ENCODE assay signal across 10 cellular contexts in the genomic region with DNA sequence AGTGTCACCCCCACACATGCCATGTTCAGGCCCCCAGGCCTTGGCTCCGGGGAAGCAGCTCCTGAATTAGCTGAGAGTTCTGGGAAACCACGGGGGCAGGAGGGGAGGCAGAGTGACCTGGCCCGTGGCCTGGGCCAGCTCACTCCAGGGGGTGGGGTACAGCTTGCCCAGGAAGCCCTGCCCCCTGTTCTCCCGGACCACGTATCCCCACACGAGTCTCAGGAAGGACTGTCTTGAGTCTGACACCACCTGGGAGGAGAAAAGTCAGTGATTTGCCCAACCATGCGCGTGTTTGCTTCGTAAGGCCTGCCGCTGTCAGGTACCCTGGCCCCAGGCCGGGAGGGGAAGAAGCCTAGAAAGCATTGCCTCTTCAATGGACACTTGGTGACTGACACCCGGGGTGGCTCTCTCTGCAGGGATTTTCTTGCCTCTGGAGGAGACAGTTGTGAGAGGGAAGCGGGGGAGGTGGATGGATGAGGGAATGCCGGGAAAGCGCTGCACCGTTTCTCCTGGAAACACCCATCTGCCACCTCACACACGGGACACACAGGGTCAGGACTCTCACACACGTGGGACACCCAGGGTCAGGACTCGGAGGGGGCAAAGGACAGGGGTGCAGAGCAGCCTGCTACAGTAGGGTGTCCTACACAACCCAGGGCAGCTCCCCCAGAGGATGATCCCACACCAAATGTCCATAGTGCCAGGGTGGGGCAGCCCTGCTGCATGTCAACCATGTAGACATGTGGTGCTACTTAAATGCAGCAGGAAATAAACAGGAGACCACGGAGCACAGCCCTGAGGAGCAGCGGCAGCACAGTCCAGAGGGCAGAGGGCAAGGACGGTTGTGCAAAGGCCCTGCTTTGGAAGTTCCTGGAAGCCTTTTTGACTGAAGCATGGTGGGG. TPM values are rescaled to one million over a fixed set of nuclear protein-coding genes. Genes with fewer than 3 reads are reported as not detected.
DNase-seq lines count a peak whose midpoint lies in the region; ATAC-seq, FAIRE-seq and TF ChIP-seq lines count a peak whose summit lies in the region.
"Had no signal": no experiment of that assay in that cellular context is flagged by ENCODE, and none has a peak within 500 bp of the region (broad histone marks: within the 10 kb centered on the region; RNA-seq: fewer than 3 reads in every experiment).

No MANE protein-coding gene starts in this region.

- H3K27ac ChIP-seq in AG04450 (ENCODE audit: low read depth, low read length) (peak overlapping the region; percentile 73), RWPE2 (ENCODE audit: poor library complexity, severe bottlenecking) (peak overlapping the region; percentile 90), heart left ventricle (peak overlapping the region in 11 of 12 donors; percentile 47 to 97 (median 90)), pancreas (peak overlapping the region; percentile 22 to 94 (median 72))

- FAIRE-seq in pancreas (lab: Jason Lieb, UNC), result no peak

- ATAC-seq in RWPE2 (ENCODE audit: low read depth) (no peak), heart left ventricle (peak; percentile 32 to 65 (median 54)), pancreas (peak; percentile 4 to 13 (median 7)), HG03354 (IDR thresholded peaks at IDR 0.05; ENCODE audit: poor library complexity, severe bottlenecking, unreplicated experiment) (no peak)
- ATAC-seq in naive thymus-derived CD8-positive, alpha-beta T cell, result no peak

- H3K9me3 Mint-ChIP-seq in naive thymus-derived CD8-positive, alpha-beta T cell, result peaks cover 0 to 1% (median 0%) of the 10 kb centered on the region in 9 donors
- H3K9me3 Mint-ChIP-seq: immature natural killer cell had no signal

- H3K36me3 ChIP-seq in RWPE2 (ENCODE audit: low read depth) (no peaks in the 10 kb centered on the region), heart left ventricle (no peaks in the 10 kb centered on the region), pancreas (no peaks in the 10 kb centered on the region)

- POLR2A ChIA-PET in AG04450 (lab: Yijun Ruan, JAX), result interaction anchor here (1.6 kb wide), 1 partner anchor 22 kb away, joined by 4 read pairs; no protein-coding TSS in a partner anchor
- POLR2A ChIA-PET in naive thymus-derived CD8-positive, alpha-beta T cell (lab: Charles Lee), result no interaction called here

- no peak overlapping the region for H3K4me3 ChIP-seq in AG04450 (ENCODE audit: low read depth, low read length)
- no peak overlapping the region for H3K4me3 ChIP-seq in RWPE2 (ENCODE audit: severe bottlenecking)
- no peak overlapping the region for H3K4me3 ChIP-seq in heart left ventricle
- H3K4me3 ChIP-seq in pancreas, result no peak overlapping the region

- 39 to 57% (median 48%) methylated on average over 20 to 22 of the region's 22 CpGs for WGBS in heart left ventricle, 4 donors
- WGBS in pancreas, 2 donors, result 39 to 40% methylated on average over 22 of the region's 22 CpGs

- H3K4me3 Mint-ChIP-seq in naive thymus-derived CD8-positive, alpha-beta T cell, result no peak overlapping the region
- H3K4me3 Mint-ChIP-seq: immature natural killer cell had no signal

- CTCF ChIA-PET in AG04450 (lab: Charles Lee), result interaction anchor here (0.6 to 0.7 kb wide), 2 partner anchors 150 to 420 kb away, joined by 7 to 8 read pairs; no protein-coding TSS in a partner anchor

- no peak for TF ChIP-seq POLR2A in heart left ventricle (IDR thresholded peaks at IDR 0.05)

- H3K9me3 ChIP-seq in AG04450 (ENCODE audit: control insufficient read depth, insufficient read depth, low read length), result no peaks in the 10 kb centered on the region
- no peaks in the 10 kb centered on the region for H3K9me3 ChIP-seq in RWPE2 (ENCODE audit: severe bottlenecking)
- no peaks in the 10 kb centered on the region for H3K9me3 ChIP-seq in heart left ventricle
- no peaks in the 10 kb centered on the region for H3K9me3 ChIP-seq in pancreas

- peaks cover 0 to 14% (median 12%) of the 10 kb centered on the region in 4 donors for H3K4me1 Mint-ChIP-seq in naive thymus-derived CD8-positive, alpha-beta T cell

- DNase-seq in AG04450 (ENCODE audit: low read depth, low spot score) (no peak), RWPE2 (ENCODE audit: low spot score) (no peak), heart left ventricle (peak in 2 of 5 donors; percentile 56 to 77), pancreas (peak in 4 of 6 donors; percentile 49 to 63 (median 54)), UCSD-AML1 (lab: John Stamatoyannopoulos, UW; ENCODE audit: unreplicated experiment) (no peak), NCI-H2107 (lab: John Stamatoyannopoulos, UW) (no peak)
- DNase-seq in naive thymus-derived CD8-positive, alpha-beta T cell, result no peak
- DNase-seq: immature natural killer cell, SIG-M5 had no signal

- intact Hi-C loops in heart left ventricle (cut with DNase I) (loop anchor here in 6 of 10 donors (2.0 to 5.0 kb wide), 5 partner anchors 23 to 273 kb away; partner anchors contain the start of genes UBE2F (in 3 of the 6) and KLHL30 (in 1 of the 6)), pancreas (cut with DNase I) (no loop called here)

- H3K27me3 Mint-ChIP-seq in naive thymus-derived CD8-positive, alpha-beta T cell, result peaks cover 7 to 60% (median 29%) of the 10 kb centered on the region in 5 donors

- TF ChIP-seq CTCF in AG04450 (IDR thresholded peaks at IDR 0.05; ENCODE audit: low read depth, low read length) (no peak), RWPE2 (IDR thresholded peaks at IDR 0.05; ENCODE audit: poor library complexity, severe bottlenecking) (no peak), heart left ventricle (IDR thresholded peaks at IDR 0.05) (no peak), pancreas (IDR thresholded peaks at IDR 0.05) (no peak)

- H3K36me3 Mint-ChIP-seq in naive thymus-derived CD8-positive, alpha-beta T cell, result no peaks in the 10 kb centered on the region
- H3K36me3 Mint-ChIP-seq: immature natural killer cell had no signal

- H3K27me3 ChIP-seq in AG04450 (ENCODE audit: control insufficient read depth, insufficient read depth, low read length), result no peaks in the 10 kb centered on the region
- H3K27me3 ChIP-seq in RWPE2 (ENCODE audit: insufficient read depth, poor library complexity, severe bottlenecking), result no peaks in the 10 kb centered on the region
- peaks cover 0 to 23% (median 0%) of the 10 kb centered on the region in 9 donors for H3K27me3 ChIP-seq in heart left ventricle
- no peaks in the 10 kb centered on the region for H3K27me3 ChIP-seq in pancreas

- no peak overlapping the region for H3K27ac Mint-ChIP-seq in naive thymus-derived CD8-positive, alpha-beta T cell

- H3K4me1 ChIP-seq in RWPE2 (ENCODE audit: insufficient read depth, poor library complexity, severe bottlenecking) (peaks cover 24% of the 10 kb centered on the region), heart left ventricle (peaks cover 0 to 49% (median 22%) of the 10 kb centered on the region in 12 donors), pancreas (peaks cover 33 to 48% (median 36%) of the 10 kb centered on the region in 3 donors)

RNA-seq across cellular contexts. Expression of gene RAMP1, which starts 4.9 kb away (rescaled TPM):
- polyA plus RNA-seq in AG04450 (2011; rRNA removed) (26.5 and 47.7 TPM in 2 replicates), heart left ventricle (1,000 to 10,000 TPM in 1 of 2 donors, 100 to 1,000 TPM in 1; 164 to 1,114 TPM), pancreas (10 to 100 TPM; 80.1 to 87.6 TPM)
- polyA minus RNA-seq in AG04450 (2011; rRNA and poly(A)+ RNA removed), result 5.9 and 6.7 TPM in 2 replicates
- total RNA-seq in heart left ventricle (100 to 1,000 TPM in 7 of 9 donors, 10 to 100 TPM in 2; 36.5 to 490 (median 201) TPM), pancreas (10 to 100 TPM; 53.3 to 65.3 (median 60.6) TPM)
- not detected for total RNA-seq in naive thymus-derived CD8-positive, alpha-beta T cell
- 1 to 10 TPM in 1 of 3 donors, not detected in 2; 1.1 TPM for polyA plus RNA-seq in naive thymus-derived CD8-positive, alpha-beta T cell

Comparison
In these comparisons a context has a peak if more than half of its experiments do, and no peak if none do; other contexts are left out.
1. DNase-seq: peak in pancreas (4 of 6); none in AG04450 (single experiment), RWPE2 (single experiment), UCSD-AML1 (single experiment), naive thymus-derived CD8-positive, alpha-beta T cell (0 of 10) and NCI-H2107 (single experiment).
2. ATAC-seq: peak in heart left ventricle (4 of 4) and pancreas (4 of 4); none in RWPE2 (single experiment), naive thymus-derived CD8-positive, alpha-beta T cell (0 of 2) and HG03354 (single experiment).
3. RNA of gene RAMP1, which starts 4.9 kb away (polyA plus RNA-seq): 164 to 1,114 TPM in heart left ventricle, 80.1 to 87.6 TPM in pancreas and 26.5 to 47.7 TPM in AG04450; 1.1 TPM in naive thymus-derived CD8-positive, alpha-beta T cell; every median in the first group is over 10 times any median in the second.
4. intact Hi-C loops: an anchor here in heart left ventricle (2.0 to 5.0 kb wide); none called in pancreas.
5. Peak in every context shown above with its lines, with median percentiles within 50 percentile points of each other: H3K27ac ChIP-seq.